8 cellular contexts compared by ENCODE assay signal in genomic region chr11:119721129-119722120, GRCh38. TPM values are rescaled to one million over a fixed set of nuclear protein-coding genes. Genes with fewer than 3 reads are reported as not detected.
DNase-seq lines count a peak whose midpoint lies in the region; ATAC-seq and TF ChIP-seq lines count a peak whose summit lies in the region.

No MANE protein-coding gene starts in this region.

- no peak overlapping the region for H3K4me3 ChIP-seq in OCI-LY7 (ENCODE audit: low read depth, low read length, poor library complexity, severe bottlenecking)

- H3K36me3 Mint-ChIP-seq in activated T-cell treated with anti-CD3 and anti-CD28 coated beads, Interleukin-2, amount 50 U/mL, for 24 hours (ENCODE audit: low read depth), result no peaks in the 10 kb centered on the region

- ATAC-seq in sciatic nerve, result peak; percentile 41
- no peak for ATAC-seq in HG03432 (IDR thresholded peaks at IDR 0.05; ENCODE audit: unreplicated experiment)
- ATAC-seq in HG03520 (IDR thresholded peaks at IDR 0.05; ENCODE audit: unreplicated experiment), result no peak

- peak; percentile 45 for TF ChIP-seq CTCF in GM12874 (IDR thresholded peaks at IDR 0.05; ENCODE audit: insufficient read depth, low read depth, low read length)
- peak; percentile 62 for TF ChIP-seq CTCF in OCI-LY7 (conservative IDR thresholded peaks at IDR 0.05; ENCODE audit: low read length)

- intact Hi-C loops in OCI-LY7 (cut with micrococcal nuclease; ENCODE audit: unreplicated experiment), result loop anchor here (10.0 kb wide), 1 partner anchor 383 kb away; no protein-coding TSS in a partner anchor
- intact Hi-C loops in sciatic nerve (cut with DNase I), result no loop called here

- no peak for DNase-seq in OCI-LY7 (ENCODE audit: low spot score)
- DNase-seq in fibroblast of gingiva (ENCODE audit: low read depth), result peak; percentile 32
- no peak for DNase-seq in sciatic nerve (ENCODE audit: low spot score)
- DNase-seq in activated T-cell treated with anti-CD3 and anti-CD28 coated beads, Interleukin-2, amount 50 U/mL, for 24 hours, result no peak
- DNase-seq in activated CD4-positive, CD25-positive, alpha-beta regulatory T cell (lab: John Stamatoyannopoulos, UW), result no peak

- no peaks in the 10 kb centered on the region for H3K36me3 ChIP-seq in OCI-LY7 (ENCODE audit: insufficient read depth, low read length)

- no peaks in the 10 kb centered on the region for H4K20me1 ChIP-seq in OCI-LY7 (ENCODE audit: insufficient read depth, low read length)

- H3K4me1 Mint-ChIP-seq in activated T-cell treated with anti-CD3 and anti-CD28 coated beads, Interleukin-2, amount 50 U/mL, for 24 hours (ENCODE audit: low read depth), result peaks cover 2% of the 10 kb centered on the region

- H3K4me3 Mint-ChIP-seq in activated T-cell treated with anti-CD3 and anti-CD28 coated beads, Interleukin-2, amount 50 U/mL, for 24 hours, result no peak overlapping the region

- H3K9me3 ChIP-seq in OCI-LY7 (ENCODE audit: low read length), result no peaks in the 10 kb centered on the region

- no peak overlapping the region for H3K27ac ChIP-seq in OCI-LY7 (ENCODE audit: low read depth, low read length, poor library complexity, severe bottlenecking)

- peaks cover 5% of the 10 kb centered on the region for H3K27me3 Mint-ChIP-seq in activated T-cell treated with anti-CD3 and anti-CD28 coated beads, Interleukin-2, amount 50 U/mL, for 24 hours

- H3K9me2 ChIP-seq in OCI-LY7 (ENCODE audit: insufficient read depth, low read length), result no peaks in the 10 kb centered on the region

- POLR2A ChIA-PET in OCI-LY7 (lab: Charles Lee), result interaction anchor here (0.8 kb wide), 1 partner anchor 50 kb away, joined by 3 read pairs; no protein-coding TSS in a partner anchor

- CTCF ChIA-PET in OCI-LY7 (lab: Charles Lee; ENCODE audit: unreplicated experiment), result interaction anchor here (0.5 to 1.0 kb wide), 2 partner anchors 15 to 27 kb away, joined by 3 to 5 read pairs; no protein-coding TSS in a partner anchor

- H3K79me2 ChIP-seq in OCI-LY7 (ENCODE audit: insufficient read depth, low read depth, low read length), result no peaks in the 10 kb centered on the region

- peaks cover 8% of the 10 kb centered on the region for H3K4me1 ChIP-seq in OCI-LY7 (ENCODE audit: insufficient read depth, low read length, poor library complexity, severe bottlenecking)

- no peak overlapping the region for H3K27ac Mint-ChIP-seq in activated T-cell treated with anti-CD3 and anti-CD28 coated beads, Interleukin-2, amount 50 U/mL, for 24 hours

- H2AFZ ChIP-seq in OCI-LY7 (ENCODE audit: low read length), result no peak overlapping the region

- H3K4me2 ChIP-seq in OCI-LY7 (ENCODE audit: low read length), result no peak overlapping the region

- H3K9me3 Mint-ChIP-seq in activated T-cell treated with anti-CD3 and anti-CD28 coated beads, Interleukin-2, amount 50 U/mL, for 24 hours, result no peaks in the 10 kb centered on the region

- BruUV-seq in OCI-LY7 (replicated peaks; lab: Mats Ljungman, UMichigan), result no TSS peak

RNA-seq across cellular contexts. Expression of gene NECTIN1, which starts 7.6 kb away (rescaled TPM):
- total RNA-seq in OCI-LY7 (2014; rRNA removed; shearing (Covaris generic)), result 2.3 and 5.8 TPM in 2 replicates
- total RNA-seq in OCI-LY7 (2022), result 11.5 and 14.3 TPM in 2 replicates
- 32.3 TPM for total RNA-seq in sciatic nerve
